ENCODE assay signal across 22 cellular contexts in genomic region chr6:39952170-39952569, GRCh38. TPM values are rescaled to one million over a fixed set of nuclear protein-coding genes. Genes with fewer than 3 reads are reported as not detected.
A peak's percentile ranks its signal among the peaks of the same experiment; 100 is the strongest.
DNase-seq lines count a peak whose midpoint lies in the region; ATAC-seq and TF ChIP-seq lines count a peak whose summit lies in the region.
"Had no signal": no experiment of that assay in that cellular context is flagged by ENCODE, and none has a peak within 500 bp of the region (broad histone marks: within the 10 kb centered on the region; RNA-seq: fewer than 3 reads in every experiment).

No MANE protein-coding gene starts in this region.

- H3K27me3 ChIP-seq in ascending aorta (no peaks in the 10 kb centered on the region), psoas muscle (ENCODE audit: insufficient read depth in 3 of 3, low read length in 2 of 3) (no peaks in the 10 kb centered on the region)

- H3K4me3 ChIP-seq in AG10803 (ENCODE audit: low read length) (no peak overlapping the region), ascending aorta (no peak overlapping the region), fibroblast of the aortic adventitia (ENCODE audit: low read depth, low read length) (no peak overlapping the region), psoas muscle (no peak overlapping the region)
- H3K4me3 ChIP-seq: GM23338 had no signal

- no peak for TF ChIP-seq CTCF in AG10803 (conservative IDR thresholded peaks at IDR 0.05; ENCODE audit: low read length)
- TF ChIP-seq CTCF in ascending aorta (IDR thresholded peaks at IDR 0.05), result no peak
- no peak for TF ChIP-seq CTCF in fibroblast of the aortic adventitia (IDR thresholded peaks at IDR 0.05; ENCODE audit: insufficient read depth, low read length)
- TF ChIP-seq CTCF in psoas muscle (IDR thresholded peaks at IDR 0.05), result no peak

- no peak overlapping the region for H3K27ac Mint-ChIP-seq in natural killer cell treated with Interleukin-12 subunit alpha and Interleukin-12 subunit beta and Interleukin-15 and Interleukin-18, amount 100 ng/mL, for 72 hours
- no peak overlapping the region for H3K27ac Mint-ChIP-seq in stimulated activated effector memory CD8-positive, alpha-beta T cell treated with anti-CD3 and anti-CD28 coated beads, Interleukin-12 subunit alpha, Interleukin-12 subunit beta, amount 100 ng/mL, for 72 hours
- H3K27ac Mint-ChIP-seq: activated B cell treated with CpG ODN at 0.5 μM for 24 hours; activated CD4-positive, alpha-beta memory T cell treated with anti-CD3 and anti-CD28 coated beads, Interleukin-2, amount 10 ng/mL, durations not matched to agents 7 days and 5 days; CD4-positive, CD25-positive, alpha-beta regulatory T cell; GM23338 had no signal

- peak; percentile 78 for DNase-seq in AG10803 (ENCODE audit: low read depth)
- DNase-seq in ascending aorta (ENCODE audit: low spot score in 2 of 2), result no peak
- peak; percentile 64 for DNase-seq in fibroblast of the aortic adventitia (ENCODE audit: low read depth)
- no peak for DNase-seq in psoas muscle
- no peak for DNase-seq in NCI-H526 (lab: John Stamatoyannopoulos, UW)
- DNase-seq in ecto neural progenitor cell (ENCODE audit: low spot score), result no peak
- DNase-seq in natural killer cell treated with Interleukin-12 subunit alpha and Interleukin-12 subunit beta and Interleukin-15 and Interleukin-18, amount 100 ng/mL, for 72 hours (ENCODE audit: low spot score), result no peak
- DNase-seq in stimulated activated effector memory CD8-positive, alpha-beta T cell treated with anti-CD3 and anti-CD28 coated beads, Interleukin-12 subunit alpha, Interleukin-12 subunit beta, amount 100 ng/mL, for 72 hours (ENCODE audit: low spot score in 2 of 2), result no peak
- DNase-seq: ACHN; activated B cell treated with CpG ODN at 0.5 μM for 24 hours; activated CD4-positive, alpha-beta memory T cell treated with anti-CD3 and anti-CD28 coated beads, Interleukin-2, amount 10 ng/mL, durations not matched to agents 7 days and 5 days; activated naive CD4-positive, alpha-beta T cell; amygdala; CD4-positive, CD25-positive, alpha-beta regulatory T cell; DMS153; GDM1; NCI-H1417 treated with DMSO at 0.1 percent for 48 hours; NCI-H524 treated with DMSO at 0.1 percent for 48 hours; T-helper 9 cell had no signal

- peak; percentile 37 to 60 (median 58) for ATAC-seq in psoas muscle
- no peak for ATAC-seq in natural killer cell treated with Interleukin-12 subunit alpha and Interleukin-12 subunit beta and Interleukin-15 and Interleukin-18, amount 100 ng/mL, for 72 hours
- no peak for ATAC-seq in stimulated activated effector memory CD8-positive, alpha-beta T cell treated with anti-CD3 and anti-CD28 coated beads, Interleukin-12 subunit alpha, Interleukin-12 subunit beta, amount 100 ng/mL, for 72 hours
- ATAC-seq: GM23338 had no signal

- H3K4me1 ChIP-seq in ascending aorta, result peaks cover 0 to 12% of the 10 kb centered on the region in 2 donors
- peaks cover 10% of the 10 kb centered on the region for H3K4me1 ChIP-seq in psoas muscle

- no peak overlapping the region for H3K4me3 Mint-ChIP-seq in natural killer cell treated with Interleukin-12 subunit alpha and Interleukin-12 subunit beta and Interleukin-15 and Interleukin-18, amount 100 ng/mL, for 72 hours
- no peak overlapping the region for H3K4me3 Mint-ChIP-seq in stimulated activated effector memory CD8-positive, alpha-beta T cell treated with anti-CD3 and anti-CD28 coated beads, Interleukin-12 subunit alpha, Interleukin-12 subunit beta, amount 100 ng/mL, for 72 hours
- H3K4me3 Mint-ChIP-seq: activated B cell treated with CpG ODN at 0.5 μM for 24 hours; activated CD4-positive, alpha-beta memory T cell treated with anti-CD3 and anti-CD28 coated beads, Interleukin-2, amount 10 ng/mL, durations not matched to agents 7 days and 5 days; CD4-positive, CD25-positive, alpha-beta regulatory T cell; GM23338 had no signal

- H3K27me3 Mint-ChIP-seq in natural killer cell treated with Interleukin-12 subunit alpha and Interleukin-12 subunit beta and Interleukin-15 and Interleukin-18, amount 100 ng/mL, for 72 hours, result peaks cover 9 to 14% of the 10 kb centered on the region in 2 donors
- H3K27me3 Mint-ChIP-seq: activated B cell treated with CpG ODN at 0.5 μM for 24 hours; activated CD4-positive, alpha-beta memory T cell treated with anti-CD3 and anti-CD28 coated beads, Interleukin-2, amount 10 ng/mL, durations not matched to agents 7 days and 5 days; CD4-positive, CD25-positive, alpha-beta regulatory T cell had no signal

- H3K36me3 Mint-ChIP-seq in natural killer cell treated with Interleukin-12 subunit alpha and Interleukin-12 subunit beta and Interleukin-15 and Interleukin-18, amount 100 ng/mL, for 72 hours, result no peaks in the 10 kb centered on the region
- H3K36me3 Mint-ChIP-seq in stimulated activated effector memory CD8-positive, alpha-beta T cell treated with anti-CD3 and anti-CD28 coated beads, Interleukin-12 subunit alpha, Interleukin-12 subunit beta, amount 100 ng/mL, for 72 hours, result no peaks in the 10 kb centered on the region
- H3K36me3 Mint-ChIP-seq: CD4-positive, CD25-positive, alpha-beta regulatory T cell had no signal

- H3K9me3 Mint-ChIP-seq in natural killer cell treated with Interleukin-12 subunit alpha and Interleukin-12 subunit beta and Interleukin-15 and Interleukin-18, amount 100 ng/mL, for 72 hours, result no peaks in the 10 kb centered on the region
- H3K9me3 Mint-ChIP-seq in stimulated activated effector memory CD8-positive, alpha-beta T cell treated with anti-CD3 and anti-CD28 coated beads, Interleukin-12 subunit alpha, Interleukin-12 subunit beta, amount 100 ng/mL, for 72 hours, result peaks cover 3% of the 10 kb centered on the region
- H3K9me3 Mint-ChIP-seq: activated B cell treated with CpG ODN at 0.5 μM for 24 hours; activated CD4-positive, alpha-beta memory T cell treated with anti-CD3 and anti-CD28 coated beads, Interleukin-2, amount 10 ng/mL, durations not matched to agents 7 days and 5 days; GM23338 had no signal

- 57 to 63% (median 57%) methylated on average over 4 of the region's 4 CpGs for WGBS in psoas muscle, 3 donors

- H3K9me3 ChIP-seq in ascending aorta (no peaks in the 10 kb centered on the region), psoas muscle (no peaks in the 10 kb centered on the region)
- H3K9me3 ChIP-seq: neutrophil had no signal

- no peaks in the 10 kb centered on the region for H3K4me1 Mint-ChIP-seq in natural killer cell treated with Interleukin-12 subunit alpha and Interleukin-12 subunit beta and Interleukin-15 and Interleukin-18, amount 100 ng/mL, for 72 hours (ENCODE audit: low read depth in 2 of 2)
- H3K4me1 Mint-ChIP-seq in stimulated activated effector memory CD8-positive, alpha-beta T cell treated with anti-CD3 and anti-CD28 coated beads, Interleukin-12 subunit alpha, Interleukin-12 subunit beta, amount 100 ng/mL, for 72 hours, result no peaks in the 10 kb centered on the region
- H3K4me1 Mint-ChIP-seq: activated B cell treated with CpG ODN at 0.5 μM for 24 hours; activated CD4-positive, alpha-beta memory T cell treated with anti-CD3 and anti-CD28 coated beads, Interleukin-2, amount 10 ng/mL, durations not matched to agents 7 days and 5 days; CD4-positive, CD25-positive, alpha-beta regulatory T cell; GM23338 had no signal

- H3K36me3 ChIP-seq in ascending aorta (no peaks in the 10 kb centered on the region), psoas muscle (ENCODE audit: insufficient read depth in 1 of 2, low read depth in 1 of 2) (no peaks in the 10 kb centered on the region)
- H3K36me3 ChIP-seq: neutrophil had no signal

- intact Hi-C loops in ascending aorta (cut with DNase I) (no loop called here), psoas muscle (cut with DNase I) (no loop called here)

- H3K27ac ChIP-seq in ascending aorta (peak overlapping the region; percentile 31 to 32), psoas muscle (peak overlapping the region; percentile 39)
- H3K27ac ChIP-seq: neutrophil, RWPE1 had no signal

RNA-seq across cellular contexts. Expression of gene MOCS1, which starts 17.9 kb away (rescaled TPM):
- total RNA-seq in ascending aorta (45.4 TPM), fibroblast of the aortic adventitia (ENCODE audit: low replicate concordance) (3.9 and 8.4 TPM in 2 replicates), psoas muscle (10 to 100 TPM; 24.2 to 44.2 (median 36.4) TPM)
- 10 to 100 TPM; 17.3 to 32.5 (median 17.4) TPM for polyA plus RNA-seq in psoas muscle
- 1 to 10 TPM; 2.0 to 2.1 TPM for total RNA-seq in natural killer cell treated with Interleukin-12 subunit alpha and Interleukin-12 subunit beta and Interleukin-15 and Interleukin-18, amount 100 ng/mL, for 72 hours
- total RNA-seq: activated CD4-positive, alpha-beta memory T cell treated with anti-CD3 and anti-CD28 coated beads, Interleukin-2, amount 10 ng/mL, durations not matched to agents 7 days and 5 days had no signal

Comparison
In these comparisons a context has a peak if more than half of its experiments do, and no peak if none do; other contexts are left out.
1. DNase-seq: peak in AG10803 (single experiment) and fibroblast of the aortic adventitia (single experiment); none in ascending aorta (0 of 2), psoas muscle (0 of 2), NCI-H526 (0 of 2), ecto neural progenitor cell (single experiment), natural killer cell treated with Interleukin-12 subunit alpha and Interleukin-12 subunit beta and Interleukin-15 and Interleukin-18, amount 100 ng/mL, for 72 hours (single experiment) and stimulated activated effector memory CD8-positive, alpha-beta T cell treated with anti-CD3 and anti-CD28 coated beads, Interleukin-12 subunit alpha, Interleukin-12 subunit beta, amount 100 ng/mL, for 72 hours (0 of 2).
2. ATAC-seq: peak in psoas muscle (4 of 4); none in natural killer cell treated with Interleukin-12 subunit alpha and Interleukin-12 subunit beta and Interleukin-15 and Interleukin-18, amount 100 ng/mL, for 72 hours (0 of 2) and stimulated activated effector memory CD8-positive, alpha-beta T cell treated with anti-CD3 and anti-CD28 coated beads, Interleukin-12 subunit alpha, Interleukin-12 subunit beta, amount 100 ng/mL, for 72 hours (single experiment).